Comparison of ENCODE assay signal across 8 cellular contexts in the genomic region with DNA sequence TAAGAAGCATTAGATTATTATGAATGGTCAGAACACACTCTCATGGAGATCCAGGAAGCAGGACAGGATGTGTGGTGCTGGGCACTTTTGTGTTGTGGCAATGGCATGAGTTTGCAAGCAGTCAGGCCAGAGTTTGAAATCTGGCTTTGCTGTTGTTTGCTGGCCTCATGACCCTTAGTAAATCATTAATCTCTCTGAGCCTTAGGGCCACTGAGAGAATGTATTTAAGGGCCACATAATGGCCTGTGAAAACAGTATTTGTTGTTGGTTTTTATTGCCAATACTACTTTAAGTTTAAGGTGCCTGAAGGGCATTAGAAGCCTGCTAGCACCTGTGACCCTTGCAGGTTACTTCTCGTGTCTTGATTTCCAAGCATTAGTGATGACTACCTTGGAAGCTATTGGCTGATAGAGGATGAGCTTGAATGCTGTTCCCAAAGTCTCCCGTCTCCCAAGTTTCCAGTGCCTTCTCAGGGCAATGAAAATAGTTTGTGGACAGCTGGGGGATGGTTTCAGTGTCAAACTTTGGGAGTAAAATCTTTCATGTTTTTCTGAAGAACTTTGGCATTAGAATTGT. TPM values are rescaled to one million over a fixed set of nuclear protein-coding genes. Genes with fewer than 3 reads are reported as not detected.
DNase-seq lines count a peak whose midpoint lies in the region; ATAC-seq and TF ChIP-seq lines count a peak whose summit lies in the region.

No MANE protein-coding gene starts in this region.

- H3K79me2 ChIP-seq in Loucy (ENCODE audit: insufficient read depth, low read length): peaks cover 98% of the 10 kb centered on the region

- H3K9ac ChIP-seq in Loucy (ENCODE audit: low read depth, low read length, poor library complexity, severe bottlenecking): peak overlapping the region; percentile 19

- ATAC-seq in CD4-positive, alpha-beta T cell (ENCODE audit: poor library complexity): no peak
- peak; percentile 26 for ATAC-seq in GM19468 (IDR thresholded peaks at IDR 0.05; ENCODE audit: extremely low read depth, unreplicated experiment)
- no peak for ATAC-seq in HG03095 (IDR thresholded peaks at IDR 0.05; ENCODE audit: unreplicated experiment)

- peaks cover 86% of the 10 kb centered on the region for H3K4me1 Mint-ChIP-seq in CD4-positive, alpha-beta T cell (ENCODE audit: low read depth)

- H3K36me3 ChIP-seq in Loucy (ENCODE audit: insufficient read depth, low read length): no peaks in the 10 kb centered on the region

- H3K27me3 ChIP-seq in CD4-positive, alpha-beta T cell (ENCODE audit: control insufficient read depth, insufficient read depth, low read length): no peaks in the 10 kb centered on the region
- H3K27me3 ChIP-seq in Loucy (ENCODE audit: insufficient read depth, low read length, poor library complexity, severe bottlenecking): no peaks in the 10 kb centered on the region

- peak overlapping the region; percentile 63 for H3K27ac Mint-ChIP-seq in CD4-positive, alpha-beta T cell

- H3K4me3 Mint-ChIP-seq in CD4-positive, alpha-beta T cell: no peak overlapping the region

- intact Hi-C loops in CD4-positive, alpha-beta T cell (cut with DNase I, micrococcal nuclease): loop anchor here in 1 of 2 experiments (5.0 kb wide), 1 partner anchor 33 kb away; no protein-coding TSS in a partner anchor

- DNase-seq in CD4-positive, alpha-beta T cell: no peak
- peak; percentile 68 for DNase-seq in left kidney (ENCODE audit: low read depth, low spot score)
- DNase-seq in HuH-7 (ENCODE audit: low spot score): no peak
- no peak for DNase-seq in nucleus accumbens (lab: John Stamatoyannopoulos, UW)
- no peak for DNase-seq in activated effector memory CD4-positive, alpha-beta T cell treated with anti-CD3 and anti-CD28 coated beads, Interleukin-2, amount 50 U/mL, for 16 hours

- TF ChIP-seq CTCF in CD4-positive, alpha-beta T cell (IDR thresholded peaks at IDR 0.05): no peak
- no peak for TF ChIP-seq CTCF in Loucy (conservative IDR thresholded peaks at IDR 0.05; ENCODE audit: low read length)

- H3F3A ChIP-seq in Loucy (ENCODE audit: low read depth): no peaks in the 10 kb centered on the region; the same call in 1 of the 2 replicates

- CTCF ChIA-PET in CD4-positive, alpha-beta T cell (lab: Charles Lee): interaction anchor here (0.7 to 2.3 kb wide), 3 partner anchors 10 to 37 kb away, joined by 3 to 14 read pairs (median 4); partner anchors contain the start of gene STIM1

- no peaks in the 10 kb centered on the region for H3K9me2 ChIP-seq in Loucy (replicated peaks; ENCODE audit: low read depth, low read length)

- peak overlapping the region; percentile 17 for H3K4me3 ChIP-seq in Loucy (ENCODE audit: low read length, poor library complexity, severe bottlenecking)

- POLR2A ChIA-PET in CD4-positive, alpha-beta T cell (lab: Charles Lee): interaction anchor here (1.1 kb wide), 1 partner anchor 25 kb away, joined by 9 read pairs; the partner anchor contains the start of gene STIM1

- peaks cover 30% of the 10 kb centered on the region for H4K20me1 ChIP-seq in Loucy (ENCODE audit: insufficient read depth, low read length, poor library complexity, severe bottlenecking)

- no peak overlapping the region for H2AFZ ChIP-seq in Loucy (ENCODE audit: low read length)

- peaks cover 51% of the 10 kb centered on the region for H3K4me1 ChIP-seq in Loucy (ENCODE audit: insufficient read depth, low read length, poor library complexity, severe bottlenecking)

- H3K9me3 Mint-ChIP-seq in CD4-positive, alpha-beta T cell: no peaks in the 10 kb centered on the region

- H3K4me2 ChIP-seq in Loucy (ENCODE audit: low read depth, low read length, poor library complexity, severe bottlenecking): peak overlapping the region; percentile 55

- H3K27ac ChIP-seq in CD4-positive, alpha-beta T cell (ENCODE audit: low read depth, low read length): no peak overlapping the region

- H3K27me3 Mint-ChIP-seq in CD4-positive, alpha-beta T cell: no peaks in the 10 kb centered on the region

- H3K9me3 ChIP-seq in CD4-positive, alpha-beta T cell (ENCODE audit: control insufficient read depth, low read length): no peaks in the 10 kb centered on the region
- H3K9me3 ChIP-seq in Loucy (ENCODE audit: insufficient read depth, low read depth, low read length): no peaks in the 10 kb centered on the region

- peaks cover 6% of the 10 kb centered on the region for H3K36me3 Mint-ChIP-seq in CD4-positive, alpha-beta T cell (ENCODE audit: low read depth)

RNA-seq across cellular contexts. Expression of gene STIM1, which starts 24.6 kb away (rescaled TPM):
- 10 to 100 TPM; 89.0 to 94.9 TPM for total RNA-seq in CD4-positive, alpha-beta T cell

RNA-seq across cellular contexts. Expression of gene RHOG, which starts 39.3 kb away (rescaled TPM):
- 100 to 1,000 TPM; 101 to 106 TPM for total RNA-seq in CD4-positive, alpha-beta T cell
